In genomic region chr16:77807-78443, GRCh38 we compare ENCODE assay signal across 8 cellular contexts. TPM values are rescaled to one million over a fixed set of nuclear protein-coding genes. Genes with fewer than 3 reads are reported as not detected.
DNase-seq lines count a peak whose midpoint lies in the region; ATAC-seq and TF ChIP-seq lines count a peak whose summit lies in the region.

A gene with protein sequence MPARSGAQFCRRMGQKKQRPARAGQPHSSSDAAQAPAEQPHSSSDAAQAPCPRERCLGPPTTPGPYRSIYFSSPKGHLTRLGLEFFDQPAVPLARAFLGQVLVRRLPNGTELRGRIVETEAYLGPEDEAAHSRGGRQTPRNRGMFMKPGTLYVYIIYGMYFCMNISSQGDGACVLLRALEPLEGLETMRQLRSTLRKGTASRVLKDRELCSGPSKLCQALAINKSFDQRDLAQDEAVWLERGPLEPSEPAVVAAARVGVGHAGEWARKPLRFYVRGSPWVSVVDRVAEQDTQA (plus strand): TSS chr16:78225. CDS start chr16:78310, 85 bp downstream.

- peaks cover 28 to 66% of the 10 kb centered on the region in 2 donors for H3K4me1 ChIP-seq in left lung

- no peaks in the 10 kb centered on the region for H3K9me3 Mint-ChIP-seq in activated CD4-positive, alpha-beta T cell treated with anti-CD3 and anti-CD28 coated beads, Interleukin-2, amount 10 ng/mL, durations not matched to agents 7 days and 5 days
- no peaks in the 10 kb centered on the region for H3K9me3 Mint-ChIP-seq in dendritic cell treated with granulocyte-macrophage colony-stimulating factor and Interleukin-4, amounts not matched to agents 40 ng/mL and 50 ng/mL, for 4 days

- peak within 1 kb of the TSS; percentile 85 for H3K4me3 Mint-ChIP-seq in activated CD4-positive, alpha-beta T cell treated with anti-CD3 and anti-CD28 coated beads, Interleukin-2, amount 10 ng/mL, durations not matched to agents 7 days and 5 days
- H3K4me3 Mint-ChIP-seq in dendritic cell treated with granulocyte-macrophage colony-stimulating factor and Interleukin-4, amounts not matched to agents 40 ng/mL and 50 ng/mL, for 4 days = peak within 1 kb of the TSS; percentile 81

- peaks cover 35% of the 10 kb centered on the region for H3K4me1 Mint-ChIP-seq in activated CD4-positive, alpha-beta T cell treated with anti-CD3 and anti-CD28 coated beads, Interleukin-2, amount 10 ng/mL, durations not matched to agents 7 days and 5 days
- peaks cover 53% of the 10 kb centered on the region for H3K4me1 Mint-ChIP-seq in dendritic cell treated with granulocyte-macrophage colony-stimulating factor and Interleukin-4, amounts not matched to agents 40 ng/mL and 50 ng/mL, for 4 days (ENCODE audit: low read depth)

- H3K36me3 Mint-ChIP-seq in activated CD4-positive, alpha-beta T cell treated with anti-CD3 and anti-CD28 coated beads, Interleukin-2, amount 10 ng/mL, durations not matched to agents 7 days and 5 days (ENCODE audit: low read depth) = peaks cover 8% of the 10 kb centered on the region
- H3K36me3 Mint-ChIP-seq in dendritic cell treated with granulocyte-macrophage colony-stimulating factor and Interleukin-4, amounts not matched to agents 40 ng/mL and 50 ng/mL, for 4 days (ENCODE audit: low read depth) = peaks cover 40% of the 10 kb centered on the region

- peaks cover 22% of the 10 kb centered on the region for H3K27me3 Mint-ChIP-seq in activated CD4-positive, alpha-beta T cell treated with anti-CD3 and anti-CD28 coated beads, Interleukin-2, amount 10 ng/mL, durations not matched to agents 7 days and 5 days
- peaks cover 31% of the 10 kb centered on the region for H3K27me3 Mint-ChIP-seq in dendritic cell treated with granulocyte-macrophage colony-stimulating factor and Interleukin-4, amounts not matched to agents 40 ng/mL and 50 ng/mL, for 4 days

- peaks cover 0 to 18% of the 10 kb centered on the region in 2 donors for H3K36me3 ChIP-seq in left lung

- peak within 1 kb of the TSS; percentile 86 for H3K27ac Mint-ChIP-seq in activated CD4-positive, alpha-beta T cell treated with anti-CD3 and anti-CD28 coated beads, Interleukin-2, amount 10 ng/mL, durations not matched to agents 7 days and 5 days
- H3K27ac Mint-ChIP-seq in dendritic cell treated with granulocyte-macrophage colony-stimulating factor and Interleukin-4, amounts not matched to agents 40 ng/mL and 50 ng/mL, for 4 days = peak within 1 kb of the TSS; percentile 62

- CTCF ChIA-PET in activated CD4-positive, alpha-beta T cell treated with anti-CD3 and anti-CD28 coated beads, Interleukin-2, amount 10 ng/mL, durations not matched to agents 7 days and 5 days (lab: Charles Lee) = interaction anchor here (1.4 to 7.0 kb wide), 4 partner anchors 12 to 29 kb away, joined by 5 to 44 read pairs (median 14); no protein-coding TSS in a partner anchor

- peak; percentile 58 for ATAC-seq in HG03025 (IDR thresholded peaks at IDR 0.05; ENCODE audit: low FRiP score, unreplicated experiment)
- ATAC-seq in left lung = peak; percentile 86

- H3K9me3 ChIP-seq in left lung = no peaks in the 10 kb centered on the region

- H3K27me3 ChIP-seq in left lung = peaks cover 0 to 16% of the 10 kb centered on the region in 2 donors

- POLR2A ChIA-PET in activated CD4-positive, alpha-beta T cell treated with anti-CD3 and anti-CD28 coated beads, Interleukin-2, amount 10 ng/mL, durations not matched to agents 7 days and 5 days (lab: Charles Lee) = no interaction called here

- peak in 1 of 2 donors; percentile 10 for TF ChIP-seq CTCF in left lung (IDR thresholded peaks at IDR 0.05)

- peak within 1 kb of the TSS; percentile 53 to 91 for H3K4me3 ChIP-seq in left lung

- H3K27ac ChIP-seq in left lung = peak within 1 kb of the TSS; percentile 80 to 93

- intact Hi-C loops in dendritic cell treated with granulocyte-macrophage colony-stimulating factor and Interleukin-4, amounts not matched to agents 40 ng/mL and 50 ng/mL, for 4 days (cut with micrococcal nuclease) = no loop called here
- intact Hi-C loops in left lung (cut with DNase I) = no loop called here

- DNase-seq in NCI-H748 (lab: John Stamatoyannopoulos, UW; ENCODE audit: unreplicated experiment) (peak; percentile 74), NCI-H748 treated with DMSO at 0.1 percent for 48 hours (lab: John Stamatoyannopoulos, UW) (no peak), NCI-H446 treated with DMSO at 0.1 percent for 48 hours (lab: John Stamatoyannopoulos, UW) (peak; percentile 30), left lung (peak; percentile 89 to 96)
- peak; percentile 86 for DNase-seq in activated CD4-positive, alpha-beta T cell treated with anti-CD3 and anti-CD28 coated beads, Interleukin-2, amount 10 ng/mL, durations not matched to agents 7 days and 5 days
- peak; percentile 79 to 80 for DNase-seq in stimulated activated CD4-positive, alpha-beta T cell treated with anti-CD3 and anti-CD28 coated beads, Interleukin-2, amount 100 ng/mL, for 48 hours

RNA-seq across cellular contexts. Expression of the gene that starts here (rescaled TPM):
- 10 to 100 TPM; 47.2 to 52.6 TPM for total RNA-seq in activated CD4-positive, alpha-beta T cell treated with anti-CD3 and anti-CD28 coated beads, Interleukin-2, amount 10 ng/mL, durations not matched to agents 7 days and 5 days
- 10 to 100 TPM; 46.3 to 47.6 TPM for total RNA-seq in left lung
